Comparison of ENCODE assay signal across 8 cellular contexts in genomic region chr10:100370561-100370975, GRCh38. TPM values are rescaled to one million over a fixed set of nuclear protein-coding genes. Genes with fewer than 3 reads are reported as not detected.
DNase-seq lines count a peak whose midpoint lies in the region; ATAC-seq, FAIRE-seq and TF ChIP-seq lines count a peak whose summit lies in the region.

No MANE protein-coding gene starts in this region.

- no peak for FAIRE-seq in endothelial cell of umbilical vein (lab: Jason Lieb, UNC)

- TF ChIP-seq CTCF in endothelial cell of umbilical vein (IDR thresholded peaks at IDR 0.05; ENCODE audit: extremely low read depth in 1 of 2, insufficient read depth in 1 of 2, low read depth in 1 of 2, low read length in 2 of 2) = no peak
- TF ChIP-seq CTCF in psoas muscle (IDR thresholded peaks at IDR 0.05) = no peak
- TF ChIP-seq CTCF in GM10266 (IDR thresholded peaks at IDR 0.05; ENCODE audit: control insufficient read depth, insufficient read depth, low read depth, missing control alignments) = no peak

- no peaks in the 10 kb centered on the region for H3K36me3 ChIP-seq in endothelial cell of umbilical vein (ENCODE audit: control insufficient read depth in 2 of 2, extremely low read depth in 1 of 2, insufficient read depth in 2 of 2, low read length in 2 of 2)
- H3K36me3 ChIP-seq in psoas muscle (ENCODE audit: insufficient read depth in 1 of 2, low read depth in 1 of 2) = no peaks in the 10 kb centered on the region

- peaks cover 20% of the 10 kb centered on the region for H3K4me1 Mint-ChIP-seq in activated naive CD4-positive, alpha-beta T cell treated with anti-CD3 and anti-CD28 coated beads for 36 hours (ENCODE audit: low read depth)

- no peaks in the 10 kb centered on the region for H4K20me1 ChIP-seq in endothelial cell of umbilical vein (replicated peaks; ENCODE audit: control insufficient read depth, extremely low read depth, insufficient read depth, low read length)

- no peaks in the 10 kb centered on the region for H3K9me3 Mint-ChIP-seq in activated naive CD4-positive, alpha-beta T cell treated with anti-CD3 and anti-CD28 coated beads for 36 hours

- dilution Hi-C loops in endothelial cell of umbilical vein (cut with MboI; ENCODE audit: extremely low pct_ligation_motif_present, low sequenced_read_pairs) = no loop called here

- no peaks in the 10 kb centered on the region for H3K9me3 ChIP-seq in endothelial cell of umbilical vein (replicated peaks; ENCODE audit: control insufficient read depth, insufficient read depth, low read length)
- H3K9me3 ChIP-seq in psoas muscle = no peaks in the 10 kb centered on the region

- POLR2A ChIA-PET in endothelial cell of umbilical vein (lab: Charles Lee) = interaction anchor here (0.7 to 1.3 kb wide), 3 partner anchors 9 to 24 kb away, joined by 3 to 17 read pairs (median 3); partner anchors contain the start of gene SCD

- peaks cover 47% of the 10 kb centered on the region for H3K4me1 ChIP-seq in endothelial cell of umbilical vein (ENCODE audit: control insufficient read depth, extremely low read depth, insufficient read depth, low read length)
- peaks cover 44% of the 10 kb centered on the region for H3K4me1 ChIP-seq in psoas muscle

- no peak overlapping the region for H3K4me3 ChIP-seq in endothelial cell of umbilical vein (replicated peaks in 1 of 3; ENCODE audit: insufficient read depth in 1 of 3, low read depth in 1 of 3, low read length in 3 of 3)
- H3K4me3 ChIP-seq in psoas muscle = peak overlapping the region; percentile 13

- H3K27me3 Mint-ChIP-seq in activated naive CD4-positive, alpha-beta T cell treated with anti-CD3 and anti-CD28 coated beads for 36 hours (ENCODE audit: low read depth) = no peaks in the 10 kb centered on the region

- no peak overlapping the region for H3K9ac ChIP-seq in endothelial cell of umbilical vein (replicated peaks; ENCODE audit: extremely low read depth, insufficient read depth, low read length)

- DNase-seq in activated naive CD4-positive, alpha-beta T cell treated with anti-CD3 and anti-CD28 coated beads for 36 hours = peak; percentile 64
- no peak for DNase-seq in activated naive CD4-positive, alpha-beta T cell treated with anti-CD3 and anti-CD28 coated beads, Interleukin-2, amount 50 U/mL, for 16 hours
- DNase-seq in SW480 (ENCODE audit: low spot score) (peak; percentile 91), endothelial cell of umbilical vein (ENCODE audit: low read depth, low spot score) (no peak), psoas muscle (peak in 1 of 2 donors; percentile 60), D341Med (ENCODE audit: low spot score) (no peak), GM10266 (ENCODE audit: extremely low spot score) (no peak)
- DNase-seq in activated effector memory CD4-positive, alpha-beta T cell treated with anti-CD3 and anti-CD28 coated beads, Interleukin-2, amount 50 U/mL, for 16 hours = no peak

- H3K27ac ChIP-seq in endothelial cell of umbilical vein (ENCODE audit: insufficient read depth, low read depth, low read length) = peak overlapping the region; percentile 51
- peak overlapping the region; percentile 94 for H3K27ac ChIP-seq in psoas muscle

- intact Hi-C loops in activated naive CD4-positive, alpha-beta T cell treated with anti-CD3 and anti-CD28 coated beads for 36 hours (cut with micrococcal nuclease) = loop anchor here (5.0 kb wide), 3 partner anchors 627 to 938 kb away; partner anchors contain the start of genes COX15, CUTC, GOT1 and LZTS2
- intact Hi-C loops in endothelial cell of umbilical vein (cut with micrococcal nuclease) = loop anchor here (5.0 kb wide), 1 partner anchor 183 kb away; the partner anchor contains the start of gene ERLIN1
- intact Hi-C loops in psoas muscle (cut with DNase I) = loop anchor here (5.0 kb wide), 2 partner anchors 33 to 62 kb away; no protein-coding TSS in a partner anchor

- no peak for TF ChIP-seq POLR2A in endothelial cell of umbilical vein (IDR thresholded peaks at IDR 0.05; ENCODE audit: low read depth, low read length)

- no peaks in the 10 kb centered on the region for H3K9me1 ChIP-seq in endothelial cell of umbilical vein (replicated peaks; ENCODE audit: control insufficient read depth, extremely low read depth, insufficient read depth, low read length)

- H2AFZ ChIP-seq in endothelial cell of umbilical vein (ENCODE audit: low read depth, low read length) = peak overlapping the region; percentile 46

- H3K4me2 ChIP-seq in endothelial cell of umbilical vein (ENCODE audit: insufficient read depth, low read length) = peak overlapping the region; percentile 25

- BruUV-seq in endothelial cell of umbilical vein (replicated peaks; lab: Mats Ljungman, UMichigan) = no TSS peak

- 19 to 31% (median 25%) methylated on average over 5 of the region's 5 CpGs for WGBS in psoas muscle, 3 donors

- H3K27me3 ChIP-seq in endothelial cell of umbilical vein (ENCODE audit: control insufficient read depth in 2 of 2, insufficient read depth in 2 of 2, low read length in 2 of 2) (no peaks in the 10 kb centered on the region), psoas muscle (ENCODE audit: insufficient read depth in 3 of 3, low read length in 2 of 3) (no peaks in the 10 kb centered on the region)

- H3K4me3 Mint-ChIP-seq in activated naive CD4-positive, alpha-beta T cell treated with anti-CD3 and anti-CD28 coated beads for 36 hours = peak overlapping the region; percentile 41

- H3K36me3 Mint-ChIP-seq in activated naive CD4-positive, alpha-beta T cell treated with anti-CD3 and anti-CD28 coated beads for 36 hours (ENCODE audit: low read depth) = peaks cover 1% of the 10 kb centered on the region

- peak; percentile 52 to 72 (median 63) for ATAC-seq in psoas muscle

- no peak overlapping the region for H3K27ac Mint-ChIP-seq in activated naive CD4-positive, alpha-beta T cell treated with anti-CD3 and anti-CD28 coated beads for 36 hours

- H3K79me2 ChIP-seq in endothelial cell of umbilical vein (ENCODE audit: control insufficient read depth, insufficient read depth, low read length) = peaks cover 7% of the 10 kb centered on the region

- CTCF ChIA-PET in activated naive CD4-positive, alpha-beta T cell treated with anti-CD3 and anti-CD28 coated beads for 36 hours (lab: Charles Lee) = interaction anchor here (0.8 to 1.7 kb wide), 9 partner anchors 9 to 148 kb away, joined by 3 to 9 read pairs (median 4); no protein-coding TSS in a partner anchor
- CTCF ChIA-PET in endothelial cell of umbilical vein (lab: Charles Lee) = interaction anchor here (0.7 to 2.0 kb wide), 9 partner anchors 11 to 148 kb away, joined by 3 to 8 read pairs (median 3); partner anchors contain the start of gene SCD

TF ChIP-seq in endothelial cell of umbilical vein, 7 proteins besides CTCF, POLR2A, EP300 and RAD21:
- TF ChIP-seq POLR2AphosphoS5 (IDR thresholded peaks at IDR 0.05; ENCODE audit: insufficient read depth, low read depth, low read length) = no peak
- no peak for TF ChIP-seq FOS (IDR thresholded peaks at IDR 0.05; ENCODE audit: borderline replicate concordance, insufficient read depth, low read length)
- no peak for TF ChIP-seq EZH2 (IDR thresholded peaks at IDR 0.05; ENCODE audit: borderline replicate concordance, low read depth, low read length, severe bottlenecking)
- no peak for TF ChIP-seq MYC (IDR thresholded peaks at IDR 0.05; ENCODE audit: low read depth, low read length)
- TF ChIP-seq JUN (IDR thresholded peaks at IDR 0.05; ENCODE audit: borderline replicate concordance, insufficient read depth, insufficient read length, low read depth) = no peak
- TF ChIP-seq, protein P1, sequence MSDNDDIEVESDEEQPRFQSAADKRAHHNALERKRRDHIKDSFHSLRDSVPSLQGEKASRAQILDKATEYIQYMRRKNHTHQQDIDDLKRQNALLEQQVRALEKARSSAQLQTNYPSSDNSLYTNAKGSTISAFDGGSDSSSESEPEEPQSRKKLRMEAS (IDR thresholded peaks at IDR 0.05; ENCODE audit: insufficient read depth, insufficient read length) = no peak
- TF ChIP-seq GATA2 (IDR thresholded peaks at IDR 0.05; ENCODE audit: insufficient read depth, insufficient read length, low read depth, low read length) = no peak

RNA-seq across cellular contexts. Expression of gene SCD, which starts 23.5 kb away (rescaled TPM):
- total RNA-seq in activated naive CD4-positive, alpha-beta T cell treated with anti-CD3 and anti-CD28 coated beads for 36 hours = 100 to 1,000 TPM; 161 to 169 TPM
- 396 and 426 TPM in 2 replicates for total RNA-seq in endothelial cell of umbilical vein
- 258 and 266 TPM in 2 replicates for polyA plus RNA-seq in endothelial cell of umbilical vein
- polyA plus RNA-seq in endothelial cell of umbilical vein (2011; cell fraction: cytosol; rRNA removed) = 194 and 203 TPM in 2 replicates
- polyA plus RNA-seq in endothelial cell of umbilical vein (2011; cell fraction: nucleus; rRNA removed) = 88.9 and 111 TPM in 2 replicates
- polyA plus RNA-seq in endothelial cell of umbilical vein (2012) = 165 and 255 TPM in 2 replicates
- 553 and 557 TPM in 2 replicates for polyA minus RNA-seq in endothelial cell of umbilical vein
- polyA minus RNA-seq in endothelial cell of umbilical vein (2011; cell fraction: cytosol; rRNA and poly(A)+ RNA removed) = 299 TPM
- 81.9 and 115 TPM in 2 replicates for polyA minus RNA-seq in endothelial cell of umbilical vein (2011; cell fraction: nucleus; rRNA and poly(A)+ RNA removed)
- 10 to 100 TPM in 3 of 4 donors, 1 to 10 TPM in 1; 2.3 to 18.4 (median 12.8) TPM for total RNA-seq in psoas muscle
- polyA plus RNA-seq in psoas muscle = 1 to 10 TPM; 1.1 to 9.5 (median 2.1) TPM

RNA-seq across cellular contexts. Expression of gene PKD2L1, which starts 40.5 kb away (rescaled TPM):
- total RNA-seq in activated naive CD4-positive, alpha-beta T cell treated with anti-CD3 and anti-CD28 coated beads for 36 hours = not detected
- total RNA-seq in endothelial cell of umbilical vein = not detected in 2 replicates
- not detected in 2 replicates for polyA plus RNA-seq in endothelial cell of umbilical vein
- not detected in 2 replicates for polyA plus RNA-seq in endothelial cell of umbilical vein (2011; cell fraction: cytosol; rRNA removed)
- polyA plus RNA-seq in endothelial cell of umbilical vein (2011; cell fraction: nucleus; rRNA removed) = not detected in 2 replicates
- polyA plus RNA-seq in endothelial cell of umbilical vein (2012) = not detected in 2 replicates
- polyA minus RNA-seq in endothelial cell of umbilical vein = not detected in 2 replicates
- polyA minus RNA-seq in endothelial cell of umbilical vein (2011; cell fraction: cytosol; rRNA and poly(A)+ RNA removed) = not detected
- polyA minus RNA-seq in endothelial cell of umbilical vein (2011; cell fraction: nucleus; rRNA and poly(A)+ RNA removed) = not detected in 2 replicates
- not detected for total RNA-seq in psoas muscle
- not detected for polyA plus RNA-seq in psoas muscle

Comparison
In these comparisons a context has a peak if more than half of its experiments do, and no peak if none do; other contexts are left out.
1. DNase-seq: peak in activated naive CD4-positive, alpha-beta T cell treated with anti-CD3 and anti-CD28 coated beads for 36 hours (single experiment) and SW480 (single experiment); none in activated naive CD4-positive, alpha-beta T cell treated with anti-CD3 and anti-CD28 coated beads, Interleukin-2, amount 50 U/mL, for 16 hours (single experiment), endothelial cell of umbilical vein (single experiment), D341Med (single experiment), GM10266 (single experiment) and activated effector memory CD4-positive, alpha-beta T cell treated with anti-CD3 and anti-CD28 coated beads, Interleukin-2, amount 50 U/mL, for 16 hours (single experiment).
2. RNA of gene SCD, which starts 23.5 kb away (total RNA-seq): 396 to 426 TPM in endothelial cell of umbilical vein and 161 to 169 TPM in activated naive CD4-positive, alpha-beta T cell treated with anti-CD3 and anti-CD28 coated beads for 36 hours; 2.3 to 18.4 TPM in psoas muscle; every median in the first group is over 4 times any median in the second.